ENCODE assay signal across 8 cellular contexts in the genomic region with DNA sequence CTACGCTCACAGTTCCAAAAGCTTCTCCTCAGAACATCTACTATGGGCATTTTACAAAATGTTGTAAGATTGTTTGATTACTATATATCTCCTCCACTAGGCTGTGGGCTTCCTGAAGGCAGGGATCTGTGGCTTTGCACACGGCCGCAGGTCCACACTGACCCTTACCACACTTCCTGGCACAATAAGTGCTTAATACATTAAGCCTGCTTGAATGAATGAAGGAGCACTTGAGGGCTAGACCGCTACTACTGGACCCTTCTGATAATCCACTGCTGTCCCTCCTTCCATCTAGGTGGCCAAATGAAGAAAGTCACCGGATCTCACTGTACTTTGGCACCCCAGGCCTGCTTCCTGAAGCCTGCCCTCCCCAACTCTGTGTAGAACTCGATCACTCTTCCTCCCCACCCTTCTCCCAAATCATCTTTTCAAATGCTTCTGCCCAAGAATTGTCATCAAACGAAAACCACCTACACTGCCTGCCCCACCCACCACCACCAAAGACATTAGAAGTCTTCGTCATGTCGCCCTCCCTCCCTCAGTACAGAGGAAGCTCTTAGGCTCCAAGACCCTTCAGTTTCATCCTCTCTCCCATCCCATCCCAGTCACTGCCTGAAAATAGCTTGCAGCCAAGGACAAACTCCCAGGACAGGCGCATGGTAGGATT. TPM values are rescaled to one million over a fixed set of nuclear protein-coding genes. Genes with fewer than 3 reads are reported as not detected.
DNase-seq lines count a peak whose midpoint lies in the region; ATAC-seq and TF ChIP-seq lines count a peak whose summit lies in the region.

No MANE protein-coding gene starts in this region.

- H3K36me3 ChIP-seq in esophagus muscularis mucosa, result peaks cover 26 to 28% (median 28%) of the 10 kb centered on the region in 4 donors

- TF ChIP-seq POLR2A in esophagus muscularis mucosa (IDR thresholded peaks at IDR 0.05; ENCODE audit: low read depth), result no peak

- intact Hi-C loops in esophagus muscularis mucosa (cut with DNase I), result loop anchor here (5.0 kb wide), 2 partner anchors 50 to 105 kb away; partner anchors contain the start of gene STAT6

- TF ChIP-seq EP300 in esophagus muscularis mucosa (IDR thresholded peaks at IDR 0.05), result no peak

- peaks cover 12 to 38% (median 31%) of the 10 kb centered on the region in 4 donors for H3K4me1 ChIP-seq in esophagus muscularis mucosa

- H3K9me3 ChIP-seq in esophagus muscularis mucosa, result no peaks in the 10 kb centered on the region

- peak; percentile 8 for ATAC-seq in GM19043 (IDR thresholded peaks at IDR 0.05; ENCODE audit: low read depth, unreplicated experiment)
- ATAC-seq in GM18870 (IDR thresholded peaks at IDR 0.05; ENCODE audit: unreplicated experiment), result no peak
- ATAC-seq in HG03025 (IDR thresholded peaks at IDR 0.05; ENCODE audit: low FRiP score, unreplicated experiment), result no peak

- H3K27me3 ChIP-seq in esophagus muscularis mucosa, result no peaks in the 10 kb centered on the region

- no peak for DNase-seq in esophagus muscularis mucosa (ENCODE audit: extremely low spot score)
- DNase-seq in NCI-H146 (lab: John Stamatoyannopoulos, UW), result no peak
- no peak for DNase-seq in NK-92 (lab: John Stamatoyannopoulos, UW; ENCODE audit: unreplicated experiment)

- H3K27ac ChIP-seq in VCaP (peak overlapping the region; percentile 87), esophagus muscularis mucosa (replicated peaks in 1 of 4) (peak overlapping the region; percentile 59 to 91 (median 77)), skin epidermis (peak overlapping the region in 9 of 21 experiments; percentile 18 to 62 (median 42))

- WGBS in esophagus muscularis mucosa, result 64% methylated on average over 9 of the region's 10 CpGs

- no peak; the same call in none of the 2 replicates for TF ChIP-seq CTCF in VCaP (conservative IDR thresholded peaks at IDR 0.05)
- no peak for TF ChIP-seq CTCF in esophagus muscularis mucosa (IDR thresholded peaks at IDR 0.05)

- H3K4me3 ChIP-seq in esophagus muscularis mucosa, result peak overlapping the region; percentile 95 to 98 (median 96)
- H3K4me3 ChIP-seq in skin epidermis, result peak overlapping the region in 6 of 7 experiments; percentile 68 to 96 (median 83)

RNA-seq across cellular contexts. Expression of gene ZBTB39, which starts 0.6 kb away (rescaled TPM):
- total RNA-seq in esophagus muscularis mucosa, result 1 to 10 TPM; 5.0 to 9.1 (median 7.1) TPM

RNA-seq across cellular contexts. Expression of gene TAC3, which starts 9.4 kb away (rescaled TPM):
- total RNA-seq in esophagus muscularis mucosa, result not detected

RNA-seq across cellular contexts. Expression of gene MYO1A, which starts 43.0 kb away (rescaled TPM):
- 1 to 10 TPM in 1 of 4 donors, under 1 TPM in 3; 0.06 to 1.1 (median 0.83) TPM for total RNA-seq in esophagus muscularis mucosa

RNA-seq across cellular contexts. Expression of gene RDH16, which starts 49.5 kb away (rescaled TPM):
- total RNA-seq in esophagus muscularis mucosa, result under 1 TPM in 3 of 4 donors, not detected in 1; 0.17 to 0.69 (median 0.42) TPM
